Comparison of ENCODE assay signal across 8 cellular contexts in genomic region chr11:124623861-124624525, GRCh38. TPM values are rescaled to one million over a fixed set of nuclear protein-coding genes. Genes with fewer than 3 reads are reported as not detected.
DNase-seq lines count a peak whose midpoint lies in the region; ATAC-seq and TF ChIP-seq lines count a peak whose summit lies in the region.

No MANE protein-coding gene starts in this region.

- no peaks in the 10 kb centered on the region for H3K9me3 Mint-ChIP-seq in T-helper 1 cell treated with Interleukin-12 subunit alpha and Interleukin-12 subunit beta and Interleukin-4 antibody, amounts not matched to agents 30 μg/mL and 1 μg/mL, for 36 hours
- H3K9me3 Mint-ChIP-seq in activated T-helper 1 cell treated with anti-CD3 and anti-CD28 coated beads, Interleukin-12 subunit alpha, Interleukin-12 subunit beta, Interleukin-2, Interleukin-4 antibody, amounts not matched to agents 30 ng/mL and 10 ng/mL and 1 ng/mL, durations not matched to agents 14 hours and 24 hours and 36 hours: no peaks in the 10 kb centered on the region

- peaks cover 10% of the 10 kb centered on the region for H3K27me3 ChIP-seq in iPS-15b (ENCODE audit: control insufficient read depth, insufficient read depth, low read length)
- H3K27me3 ChIP-seq in stomach: no peaks in the 10 kb centered on the region

- peaks cover 10% of the 10 kb centered on the region for H3K27me3 Mint-ChIP-seq in T-helper 1 cell treated with Interleukin-12 subunit alpha and Interleukin-12 subunit beta and Interleukin-4 antibody, amounts not matched to agents 30 μg/mL and 1 μg/mL, for 36 hours (ENCODE audit: low read depth)
- peaks cover 11% of the 10 kb centered on the region for H3K27me3 Mint-ChIP-seq in activated T-helper 1 cell treated with anti-CD3 and anti-CD28 coated beads, Interleukin-12 subunit alpha, Interleukin-12 subunit beta, Interleukin-2, Interleukin-4 antibody, amounts not matched to agents 30 ng/mL and 10 ng/mL and 1 ng/mL, durations not matched to agents 14 hours and 24 hours and 36 hours (ENCODE audit: insufficient read depth)

- TF ChIP-seq CTCF in stomach (IDR thresholded peaks at IDR 0.05): no peak

- H3K27ac ChIP-seq in stomach: peak overlapping the region in 3 of 5 donors; percentile 92 to 94 (median 92)

- TF ChIP-seq POLR2A in stomach (IDR thresholded peaks at IDR 0.05): no peak

- intact Hi-C loops in activated T-helper 1 cell treated with anti-CD3 and anti-CD28 coated beads, Interleukin-12 subunit alpha, Interleukin-12 subunit beta, Interleukin-2, Interleukin-4 antibody, amounts not matched to agents 30 ng/mL and 10 ng/mL and 1 ng/mL, durations not matched to agents 14 hours and 24 hours and 36 hours (cut with micrococcal nuclease): loop anchor here (2.0 to 5.0 kb wide), 5 partner anchors 115 to 1587 kb away; partner anchors contain the start of genes ESAM, FAM118B, NRGN and RPUSD4
- intact Hi-C loops in stomach (cut with DNase I; ENCODE audit: low total_unique reads): no loop called here

- H3K9ac ChIP-seq in iPS-15b (ENCODE audit: low read depth, low read length): no peak overlapping the region

- H3K4me1 ChIP-seq in iPS-15b (ENCODE audit: control insufficient read depth, insufficient read depth, low read length): no peaks in the 10 kb centered on the region
- H3K4me1 ChIP-seq in stomach: peaks cover 18 to 40% (median 31%) of the 10 kb centered on the region in 4 donors

- WGBS in stomach, 5 donors: 43 to 58% (median 52%) methylated on average over 4 of the region's 4 CpGs

- peak overlapping the region; percentile 93 for H3K27ac Mint-ChIP-seq in T-helper 1 cell treated with Interleukin-12 subunit alpha and Interleukin-12 subunit beta and Interleukin-4 antibody, amounts not matched to agents 30 μg/mL and 1 μg/mL, for 36 hours
- peak overlapping the region; percentile 95 for H3K27ac Mint-ChIP-seq in activated T-helper 1 cell treated with anti-CD3 and anti-CD28 coated beads, Interleukin-12 subunit alpha, Interleukin-12 subunit beta, Interleukin-2, Interleukin-4 antibody, amounts not matched to agents 30 ng/mL and 10 ng/mL and 1 ng/mL, durations not matched to agents 14 hours and 24 hours and 36 hours

- H3K9me3 ChIP-seq in iPS-15b (ENCODE audit: control insufficient read depth, insufficient read depth, low read length): no peaks in the 10 kb centered on the region
- H3K9me3 ChIP-seq in stomach: no peaks in the 10 kb centered on the region

- ATAC-seq in GM19395 (IDR thresholded peaks at IDR 0.05; ENCODE audit: unreplicated experiment) (no peak), HG03095 (IDR thresholded peaks at IDR 0.05; ENCODE audit: unreplicated experiment) (no peak)

- peaks cover 25% of the 10 kb centered on the region for H3K4me1 Mint-ChIP-seq in T-helper 1 cell treated with Interleukin-12 subunit alpha and Interleukin-12 subunit beta and Interleukin-4 antibody, amounts not matched to agents 30 μg/mL and 1 μg/mL, for 36 hours (ENCODE audit: low read depth)
- H3K4me1 Mint-ChIP-seq in activated T-helper 1 cell treated with anti-CD3 and anti-CD28 coated beads, Interleukin-12 subunit alpha, Interleukin-12 subunit beta, Interleukin-2, Interleukin-4 antibody, amounts not matched to agents 30 ng/mL and 10 ng/mL and 1 ng/mL, durations not matched to agents 14 hours and 24 hours and 36 hours (ENCODE audit: low read depth): peaks cover 29% of the 10 kb centered on the region

- H3K36me3 ChIP-seq in iPS-15b (ENCODE audit: control insufficient read depth, insufficient read depth, low read length) (peaks cover 15% of the 10 kb centered on the region), stomach (peaks cover 30 to 39% (median 34%) of the 10 kb centered on the region in 4 donors)

- DNase-seq in T-helper 1 cell (no peak), stomach (no peak), iPS-NIHi7 (ENCODE audit: extremely low spot score) (no peak)
- no peak for DNase-seq in activated T-helper 1 cell treated with anti-CD3 and anti-CD28 coated beads, Interleukin-12 subunit alpha, Interleukin-12 subunit beta, Interleukin-2, Interleukin-4 antibody, amounts not matched to agents 30 ng/mL and 10 ng/mL and 1 ng/mL, durations not matched to agents 14 hours and 24 hours and 36 hours (ENCODE audit: low spot score)

- H3K4me3 ChIP-seq in iPS-15b (ENCODE audit: low read depth, low read length) (peak overlapping the region; percentile 92), stomach (peak overlapping the region; percentile 66 to 90 (median 78))

- peaks cover 32% of the 10 kb centered on the region for H3K36me3 Mint-ChIP-seq in T-helper 1 cell treated with Interleukin-12 subunit alpha and Interleukin-12 subunit beta and Interleukin-4 antibody, amounts not matched to agents 30 μg/mL and 1 μg/mL, for 36 hours (ENCODE audit: low read depth)
- peaks cover 31% of the 10 kb centered on the region for H3K36me3 Mint-ChIP-seq in activated T-helper 1 cell treated with anti-CD3 and anti-CD28 coated beads, Interleukin-12 subunit alpha, Interleukin-12 subunit beta, Interleukin-2, Interleukin-4 antibody, amounts not matched to agents 30 ng/mL and 10 ng/mL and 1 ng/mL, durations not matched to agents 14 hours and 24 hours and 36 hours (ENCODE audit: low read depth)

- TF ChIP-seq EP300 in stomach (IDR thresholded peaks at IDR 0.05): no peak

- peak overlapping the region; percentile 97 for H3K4me3 Mint-ChIP-seq in T-helper 1 cell treated with Interleukin-12 subunit alpha and Interleukin-12 subunit beta and Interleukin-4 antibody, amounts not matched to agents 30 μg/mL and 1 μg/mL, for 36 hours
- peak overlapping the region; percentile 97 for H3K4me3 Mint-ChIP-seq in activated T-helper 1 cell treated with anti-CD3 and anti-CD28 coated beads, Interleukin-12 subunit alpha, Interleukin-12 subunit beta, Interleukin-2, Interleukin-4 antibody, amounts not matched to agents 30 ng/mL and 10 ng/mL and 1 ng/mL, durations not matched to agents 14 hours and 24 hours and 36 hours

RNA-seq across cellular contexts. Expression of gene TBRG1, which starts 1.3 kb away (rescaled TPM):
- 35.1 and 35.4 TPM in 2 replicates for total RNA-seq in activated T-helper 1 cell treated with anti-CD3 and anti-CD28 coated beads, Interleukin-12 subunit alpha, Interleukin-12 subunit beta, Interleukin-2, Interleukin-4 antibody, amounts not matched to agents 30 ng/mL and 10 ng/mL and 1 ng/mL, durations not matched to agents 14 hours and 24 hours and 36 hours
- total RNA-seq in stomach: 100 to 1,000 TPM in 2 of 5 donors, 10 to 100 TPM in 3; 16.9 to 130 (median 68.5) TPM
- 10 to 100 TPM; 21.9 to 30.2 (median 22.3) TPM for polyA plus RNA-seq in stomach

RNA-seq across cellular contexts. Expression of gene PANX3, which starts 12.8 kb away (rescaled TPM):
- not detected in 2 replicates for total RNA-seq in activated T-helper 1 cell treated with anti-CD3 and anti-CD28 coated beads, Interleukin-12 subunit alpha, Interleukin-12 subunit beta, Interleukin-2, Interleukin-4 antibody, amounts not matched to agents 30 ng/mL and 10 ng/mL and 1 ng/mL, durations not matched to agents 14 hours and 24 hours and 36 hours
- not detected for total RNA-seq in stomach
- polyA plus RNA-seq in stomach: not detected

RNA-seq across cellular contexts. Expression of gene SIAE, which starts 49.5 kb away (rescaled TPM):
- 4.9 and 5.2 TPM in 2 replicates for total RNA-seq in activated T-helper 1 cell treated with anti-CD3 and anti-CD28 coated beads, Interleukin-12 subunit alpha, Interleukin-12 subunit beta, Interleukin-2, Interleukin-4 antibody, amounts not matched to agents 30 ng/mL and 10 ng/mL and 1 ng/mL, durations not matched to agents 14 hours and 24 hours and 36 hours
- total RNA-seq in stomach: 10 to 100 TPM in 3 of 5 donors, 1 to 10 TPM in 2; 1.2 to 22.6 (median 11.0) TPM
- polyA plus RNA-seq in stomach: 10 to 100 TPM in 1 of 3 donors, 1 to 10 TPM in 2; 2.7 to 12.2 (median 9.2) TPM

RNA-seq across cellular contexts. Expression of gene SPA17, which starts 49.7 kb away (rescaled TPM):
- total RNA-seq in activated T-helper 1 cell treated with anti-CD3 and anti-CD28 coated beads, Interleukin-12 subunit alpha, Interleukin-12 subunit beta, Interleukin-2, Interleukin-4 antibody, amounts not matched to agents 30 ng/mL and 10 ng/mL and 1 ng/mL, durations not matched to agents 14 hours and 24 hours and 36 hours: 1.7 and 2.4 TPM in 2 replicates
- total RNA-seq in stomach: 10 to 100 TPM in 1 of 5 donors, 1 to 10 TPM in 2, not detected in 2; 1.8 to 26.8 (median 4.0) TPM
- polyA plus RNA-seq in stomach: 10 to 100 TPM in 2 of 3 donors, 1 to 10 TPM in 1; 8.6 to 14.4 (median 10.7) TPM

RNA-seq across cellular contexts. Expression of gene OR8A1, which starts 54.2 kb away (rescaled TPM):
- total RNA-seq in activated T-helper 1 cell treated with anti-CD3 and anti-CD28 coated beads, Interleukin-12 subunit alpha, Interleukin-12 subunit beta, Interleukin-2, Interleukin-4 antibody, amounts not matched to agents 30 ng/mL and 10 ng/mL and 1 ng/mL, durations not matched to agents 14 hours and 24 hours and 36 hours: not detected in 2 replicates
- not detected for total RNA-seq in stomach
- not detected for polyA plus RNA-seq in stomach
